In genomic region chr12:120067901-120068300, GRCh38 we compare ENCODE assay signal across 22 cellular contexts.
"Had no signal": no experiment of that assay in that cellular context is flagged by ENCODE, and none has a peak within 500 bp of the region (broad histone marks: within the 10 kb centered on the region; RNA-seq: fewer than 3 reads in every experiment).

No MANE protein-coding gene starts in this region.

- H3K27me3 ChIP-seq: breast epithelium, esophagus squamous epithelium, gastrocnemius medialis had no signal

- H3K27ac ChIP-seq: breast epithelium, gastrocnemius medialis, sigmoid colon, thoracic aorta had no signal

- ATAC-seq: activated CD8-positive, alpha-beta T cell treated with anti-CD3 and anti-CD28 coated beads, Interleukin-2, amount 10 ng/mL, durations not matched to agents 7 days and 5 days; gastrocnemius medialis; natural killer cell treated with Interleukin-12 subunit alpha and Interleukin-12 subunit beta and Interleukin-15 and Interleukin-18, amount 100 ng/mL, for 72 hours had no signal

- H3K27ac Mint-ChIP-seq: activated B cell treated with CpG ODN at 0.5 μM for 24 hours; activated CD8-positive, alpha-beta T cell treated with anti-CD3 and anti-CD28 coated beads, Interleukin-2, amount 10 ng/mL, durations not matched to agents 7 days and 5 days; activated naive CD8-positive, alpha-beta T cell treated with anti-CD3 and anti-CD28 coated beads, Interleukin-2, amount 10 ng/mL, durations not matched to agents 7 days and 5 days; endodermal cell; natural killer cell treated with Interleukin-12 subunit alpha and Interleukin-12 subunit beta and Interleukin-15 and Interleukin-18, amount 100 ng/mL, for 72 hours; progenitor cell of endocrine pancreas; T-helper 1 cell treated with Interleukin-12 subunit alpha and Interleukin-12 subunit beta and Interleukin-4 antibody, amounts not matched to agents 30 μg/mL and 1 μg/mL, for 36 hours; type B pancreatic cell had no signal

- H3K9me3 Mint-ChIP-seq: activated B cell treated with CpG ODN at 0.5 μM for 24 hours; activated naive CD8-positive, alpha-beta T cell treated with anti-CD3 and anti-CD28 coated beads, Interleukin-2, amount 10 ng/mL, durations not matched to agents 7 days and 5 days; endodermal cell; natural killer cell treated with Interleukin-12 subunit alpha and Interleukin-12 subunit beta and Interleukin-15 and Interleukin-18, amount 100 ng/mL, for 72 hours; T-helper 1 cell treated with Interleukin-12 subunit alpha and Interleukin-12 subunit beta and Interleukin-4 antibody, amounts not matched to agents 30 μg/mL and 1 μg/mL, for 36 hours; type B pancreatic cell had no signal

- H3K36me3 ChIP-seq: breast epithelium, gastrocnemius medialis, sigmoid colon, thoracic aorta had no signal

- H3K27me3 Mint-ChIP-seq: activated B cell treated with CpG ODN at 0.5 μM for 24 hours; activated naive CD8-positive, alpha-beta T cell treated with anti-CD3 and anti-CD28 coated beads, Interleukin-2, amount 10 ng/mL, durations not matched to agents 7 days and 5 days; natural killer cell treated with Interleukin-12 subunit alpha and Interleukin-12 subunit beta and Interleukin-15 and Interleukin-18, amount 100 ng/mL, for 72 hours had no signal

- H3K4me3 ChIP-seq: breast epithelium, esophagus squamous epithelium, gastrocnemius medialis, sigmoid colon, smooth muscle cell, thoracic aorta had no signal

- H3K9me3 ChIP-seq: breast epithelium, esophagus squamous epithelium, gastrocnemius medialis, sigmoid colon, thoracic aorta had no signal

- H3K4me3 Mint-ChIP-seq: activated B cell treated with CpG ODN at 0.5 μM for 24 hours; activated CD8-positive, alpha-beta T cell treated with anti-CD3 and anti-CD28 coated beads, Interleukin-2, amount 10 ng/mL, durations not matched to agents 7 days and 5 days; activated naive CD8-positive, alpha-beta T cell treated with anti-CD3 and anti-CD28 coated beads, Interleukin-2, amount 10 ng/mL, durations not matched to agents 7 days and 5 days; endodermal cell; natural killer cell treated with Interleukin-12 subunit alpha and Interleukin-12 subunit beta and Interleukin-15 and Interleukin-18, amount 100 ng/mL, for 72 hours; T-helper 1 cell treated with Interleukin-12 subunit alpha and Interleukin-12 subunit beta and Interleukin-4 antibody, amounts not matched to agents 30 μg/mL and 1 μg/mL, for 36 hours; type B pancreatic cell had no signal

- DNase-seq: activated B cell treated with CpG ODN at 0.5 μM for 24 hours; activated CD4-positive, alpha-beta T cell treated with anti-CD3 and anti-CD28 coated beads for 4 hours; activated CD8-positive, alpha-beta T cell treated with anti-CD3 and anti-CD28 coated beads, Interleukin-2, amount 10 ng/mL, durations not matched to agents 7 days and 5 days; activated naive CD4-positive, alpha-beta T cell; activated naive CD8-positive, alpha-beta T cell treated with anti-CD3 and anti-CD28 coated beads, Interleukin-2, amount 10 ng/mL, durations not matched to agents 7 days and 5 days; amniotic stem cell; cortex of kidney; endodermal cell; esophagus squamous epithelium; gastrocnemius medialis; hippocampal formation; sigmoid colon; stimulated activated CD4-positive, alpha-beta T cell treated with anti-CD3 and anti-CD28 coated beads, Interleukin-15, amount 100 ng/mL, for 24 hours; stimulated activated CD8-positive, alpha-beta memory T cell treated with anti-CD3 and anti-CD28 coated beads, Interleukin-4, amount 100 ng/mL, for 48 hours; stimulated activated naive CD4-positive, alpha-beta T cell had no signal

- H3K4me1 ChIP-seq: breast epithelium, gastrocnemius medialis, sigmoid colon had no signal

- H3K4me1 Mint-ChIP-seq: activated B cell treated with CpG ODN at 0.5 μM for 24 hours; activated naive CD8-positive, alpha-beta T cell treated with anti-CD3 and anti-CD28 coated beads, Interleukin-2, amount 10 ng/mL, durations not matched to agents 7 days and 5 days had no signal

- H3K36me3 Mint-ChIP-seq: natural killer cell treated with Interleukin-12 subunit alpha and Interleukin-12 subunit beta and Interleukin-15 and Interleukin-18, amount 100 ng/mL, for 72 hours; type B pancreatic cell had no signal
